ENCODE assay signal across 1 cellular context in genomic region chr15:32884136-32884535, GRCh38.
TF ChIP-seq lines count a peak whose summit lies in the region.

No MANE protein-coding gene starts in this region.

TF ChIP-seq in HepG2, 621 proteins besides CTCF, POLR2A, EP300 and RAD21:
- no peak for TF ChIP-seq ZNF10 (CRISPR knock-in tag; IDR thresholded peaks at IDR 0.05; ENCODE audit: borderline replicate concordance, low read depth)
- TF ChIP-seq ATM (IDR thresholded peaks at IDR 0.05; ENCODE audit: borderline replicate concordance): no peak
- TF ChIP-seq MYPOP (CRISPR knock-in tag; IDR thresholded peaks at IDR 0.05): no peak
- no peak for TF ChIP-seq GATAD1 (CRISPR knock-in tag; IDR thresholded peaks at IDR 0.05)
- no peak for TF ChIP-seq ZNF816 (CRISPR knock-in tag; IDR thresholded peaks at IDR 0.05; ENCODE audit: borderline replicate concordance)
- no peak for TF ChIP-seq DPF2 (CRISPR knock-in tag; IDR thresholded peaks at IDR 0.05; ENCODE audit: borderline replicate concordance, low read depth)
- no peak for TF ChIP-seq HNF4G (IDR thresholded peaks at IDR 0.05; ENCODE audit: borderline replicate concordance, low read depth, low read length)
- no peak for TF ChIP-seq HNF4G (CRISPR knock-in tag; IDR thresholded peaks at IDR 0.05; ENCODE audit: borderline replicate concordance, low read depth)
- no peak for TF ChIP-seq MBD4 (IDR thresholded peaks at IDR 0.05; ENCODE audit: borderline replicate concordance, low read length)
- no peak for TF ChIP-seq RNF2 (conservative IDR thresholded peaks at IDR 0.05; ENCODE audit: low read depth)
- no peak for TF ChIP-seq ZNF549 (CRISPR knock-in tag; IDR thresholded peaks at IDR 0.05)
- TF ChIP-seq ZNF761 (CRISPR knock-in tag; conservative IDR thresholded peaks at IDR 0.05): no peak
- no peak for TF ChIP-seq ZNF296 (CRISPR knock-in tag; conservative IDR thresholded peaks at IDR 0.05)
- TF ChIP-seq ZNF672 (CRISPR knock-in tag; IDR thresholded peaks at IDR 0.05): no peak
